In genomic region chr2:190465060-190465459, GRCh38 we compare ENCODE assay signal across 11 cellular contexts. TPM values are rescaled to one million over a fixed set of nuclear protein-coding genes. Genes with fewer than 3 reads are reported as not detected.
DNase-seq lines count a peak whose midpoint lies in the region; ATAC-seq and TF ChIP-seq lines count a peak whose summit lies in the region.
"Had no signal": no experiment of that assay in that cellular context is flagged by ENCODE, and none has a peak within 500 bp of the region (broad histone marks: within the 10 kb centered on the region; RNA-seq: fewer than 3 reads in every experiment).

No MANE protein-coding gene starts in this region.

- intact Hi-C loops in CD4-positive, alpha-beta T cell (cut with DNase I, micrococcal nuclease): no loop called here

- no peak for TF ChIP-seq CTCF in CD4-positive, alpha-beta T cell (IDR thresholded peaks at IDR 0.05)
- no peak for TF ChIP-seq CTCF in HEK293 (tag by site-specific recombination; IDR thresholded peaks at IDR 0.05)
- TF ChIP-seq CTCF in type B pancreatic cell (conservative IDR thresholded peaks at IDR 0.05): no peak

- DNase-seq in CD4-positive, alpha-beta T cell: no peak
- no peak for DNase-seq in cerebellum (ENCODE audit: low spot score)
- no peak for DNase-seq in type B pancreatic cell (ENCODE audit: extremely low spot score, unreplicated experiment)
- DNase-seq in activated effector memory CD4-positive, alpha-beta T cell treated with Interleukin-2 at 50 U/mL for 16 hours: no peak
- DNase-seq: brain microvascular endothelial cell, T-helper 1 cell had no signal

- H3K9me3 Mint-ChIP-seq in CD4-positive, alpha-beta T cell: no peaks in the 10 kb centered on the region
- no peaks in the 10 kb centered on the region for H3K9me3 Mint-ChIP-seq in type B pancreatic cell

- H3K27me3 ChIP-seq in CD4-positive, alpha-beta T cell (ENCODE audit: control insufficient read depth, insufficient read depth, low read length): no peaks in the 10 kb centered on the region
- H3K27me3 ChIP-seq: brain microvascular endothelial cell had no signal

- no peak overlapping the region for H3K27ac ChIP-seq in CD4-positive, alpha-beta T cell (ENCODE audit: low read depth, low read length)
- no peak overlapping the region for H3K27ac ChIP-seq in HEK293 (ENCODE audit: extremely low read depth, low read depth, low read length)
- H3K27ac ChIP-seq: brain microvascular endothelial cell, epithelial cell of prostate had no signal

- H3K36me3 ChIP-seq in HEK293 (ENCODE audit: control insufficient read depth in 2 of 2, insufficient read depth in 1 of 2, low read length in 2 of 2): no peaks in the 10 kb centered on the region
- H3K36me3 ChIP-seq: brain microvascular endothelial cell had no signal

- H3K9me3 ChIP-seq in CD4-positive, alpha-beta T cell (ENCODE audit: control insufficient read depth, low read length): no peaks in the 10 kb centered on the region
- H3K9me3 ChIP-seq in HEK293 (ENCODE audit: control insufficient read depth, insufficient read depth, low read depth, low read length): no peaks in the 10 kb centered on the region

- peak overlapping the region; percentile 25 for H3K27ac Mint-ChIP-seq in CD4-positive, alpha-beta T cell
- no peak overlapping the region for H3K27ac Mint-ChIP-seq in type B pancreatic cell

- POLR2A ChIA-PET in CD4-positive, alpha-beta T cell (lab: Charles Lee): no interaction called here
- POLR2A ChIA-PET in HEK293 (lab: Yijun Ruan, JAX): no interaction called here

- H3K4me1 ChIP-seq in HEK293 (ENCODE audit: control insufficient read depth, insufficient read depth, low read length): peaks cover 29% of the 10 kb centered on the region

- H3K4me1 Mint-ChIP-seq in CD4-positive, alpha-beta T cell (ENCODE audit: low read depth): peaks cover 93% of the 10 kb centered on the region
- H3K4me1 Mint-ChIP-seq in type B pancreatic cell (ENCODE audit: unreplicated experiment): peaks cover 29% of the 10 kb centered on the region

- no peaks in the 10 kb centered on the region for H3K27me3 Mint-ChIP-seq in CD4-positive, alpha-beta T cell
- H3K27me3 Mint-ChIP-seq in type B pancreatic cell: no peaks in the 10 kb centered on the region

- H3K36me3 Mint-ChIP-seq in CD4-positive, alpha-beta T cell (ENCODE audit: low read depth): peaks cover 67% of the 10 kb centered on the region
- peaks cover 3% of the 10 kb centered on the region for H3K36me3 Mint-ChIP-seq in type B pancreatic cell

- no peak for ATAC-seq in CD4-positive, alpha-beta T cell (ENCODE audit: poor library complexity)
- peak; percentile 42 for ATAC-seq in GM18868 (IDR thresholded peaks at IDR 0.05; ENCODE audit: unreplicated experiment)
- ATAC-seq in HG03565 (IDR thresholded peaks at IDR 0.05; ENCODE audit: unreplicated experiment): peak; percentile 49
- no peak for ATAC-seq in HG03521 (IDR thresholded peaks at IDR 0.05; ENCODE audit: unreplicated experiment)

- no peak overlapping the region for H3K4me3 Mint-ChIP-seq in CD4-positive, alpha-beta T cell
- H3K4me3 Mint-ChIP-seq in type B pancreatic cell: no peak overlapping the region

- CTCF ChIA-PET in CD4-positive, alpha-beta T cell (lab: Charles Lee): no interaction called here
- CTCF ChIA-PET in HEK293 (lab: Yijun Ruan, JAX): no interaction called here

- no peak overlapping the region for H3K4me3 ChIP-seq in HEK293 (ENCODE audit: low read depth, low read length)

TF ChIP-seq in HEK293, 187 proteins besides CTCF, POLR2A, EP300 and RAD21:
- TF ChIP-seq ZNF24 (tag by site-specific recombination; IDR thresholded peaks at IDR 0.05): no peak
- no peak for TF ChIP-seq ZNF138 (tag by site-specific recombination; IDR thresholded peaks at IDR 0.05; ENCODE audit: borderline replicate concordance)
- TF ChIP-seq ZNF175 (tag by site-specific recombination; IDR thresholded peaks at IDR 0.05): no peak
- TF ChIP-seq, protein P1, sequence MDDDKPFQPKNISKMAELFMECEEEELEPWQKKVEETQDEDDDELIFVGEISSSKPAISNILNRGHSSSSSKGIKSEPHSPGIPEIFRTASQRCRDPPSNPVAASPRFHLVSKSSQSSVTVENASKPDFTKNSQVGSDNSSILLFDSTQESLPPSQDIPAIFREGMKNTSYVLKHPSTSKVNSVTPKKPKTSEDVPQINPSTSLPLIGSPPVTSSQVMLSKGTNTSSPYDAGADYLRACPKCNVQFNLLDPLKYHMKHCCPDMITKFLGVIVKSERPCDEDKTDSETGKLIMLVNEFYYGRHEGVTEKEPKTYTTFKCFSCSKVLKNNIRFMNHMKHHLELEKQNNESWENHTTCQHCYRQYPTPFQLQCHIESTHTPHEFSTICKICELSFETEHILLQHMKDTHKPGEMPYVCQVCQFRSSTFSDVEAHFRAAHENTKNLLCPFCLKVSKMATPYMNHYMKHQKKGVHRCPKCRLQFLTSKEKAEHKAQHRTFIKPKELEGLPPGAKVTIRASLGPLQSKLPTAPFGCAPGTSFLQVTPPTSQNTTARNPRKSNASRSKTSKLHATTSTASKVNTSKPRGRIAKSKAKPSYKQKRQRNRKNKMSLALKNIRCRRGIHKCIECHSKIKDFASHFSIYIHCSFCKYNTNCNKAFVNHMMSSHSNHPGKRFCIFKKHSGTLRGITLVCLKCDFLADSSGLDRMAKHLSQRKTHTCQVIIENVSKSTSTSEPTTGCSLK (tag by site-specific recombination; IDR thresholded peaks at IDR 0.05): no peak
- TF ChIP-seq ZNF677 (tag by site-specific recombination; IDR thresholded peaks at IDR 0.05): no peak
- no peak for TF ChIP-seq ZNF214 (tag by site-specific recombination; IDR thresholded peaks at IDR 0.05; ENCODE audit: borderline replicate concordance)
- 0 out of 2 replicates have a peak, but pooled peaks have one; percentile 12 for TF ChIP-seq PRDM6 (tag by site-specific recombination; IDR thresholded peaks at IDR 0.05)

RNA-seq across cellular contexts. Expression of gene MFSD6, which starts 56.9 kb away (rescaled TPM):
- 10 to 100 TPM; 41.2 to 47.8 TPM for total RNA-seq in CD4-positive, alpha-beta T cell
- 41.2 TPM for total RNA-seq in cerebellum
- 15.2 and 21.8 TPM in 2 replicates for total RNA-seq in type B pancreatic cell (ENCODE audit: low replicate concordance)

Comparison
In these comparisons a context has a peak if more than half of its experiments do, and no peak if none do; other contexts are left out.
1. ATAC-seq: peak in GM18868 (single experiment) and HG03565 (single experiment); none in CD4-positive, alpha-beta T cell (single experiment) and HG03521 (single experiment).